Comparison of ENCODE assay signal across 28 cellular contexts in genomic region chr4:86737244-86737643, GRCh38.
"Had no signal": no experiment of that assay in that cellular context is flagged by ENCODE, and none has a peak within 500 bp of the region (broad histone marks: within the 10 kb centered on the region; RNA-seq: fewer than 3 reads in every experiment).

No MANE protein-coding gene starts in this region.

- H3K4me3 Mint-ChIP-seq: naive thymus-derived CD4-positive, alpha-beta T cell; natural killer cell; nephron; neural progenitor cell; stimulated activated effector memory CD8-positive, alpha-beta T cell treated with anti-CD3 and anti-CD28 coated beads, Interleukin-12 subunit alpha, Interleukin-12 subunit beta, amount 100 ng/mL, for 72 hours; stimulated activated naive B cell treated with anti-CD40 and anti-IgM and Interleukin-4, amounts not matched to agents 10 μg/mL and 1 μg/mL and 100 μg/mL, for 72 hours; stimulated activated naive CD8-positive, alpha-beta T cell treated with anti-CD3 and anti-CD28 coated beads, Interleukin-15, Interleukin-2, amounts not matched to agents 100 ng/mL and 50 ng/mL, for 24 hours had no signal

- DNase-seq: naive thymus-derived CD4-positive, alpha-beta T cell; natural killer cell; occipital lobe; ovary; retina; right cardiac atrium; right lobe of liver; stimulated activated CD4-positive, alpha-beta T cell treated with anti-CD3 and anti-CD28 coated beads, Interleukin-15, amount 100 ng/mL, for 24 hours; stimulated activated CD4-positive, alpha-beta T cell treated with anti-CD3 and anti-CD28 coated beads, Interleukin-2, amount 100 ng/mL, for 24 hours; stimulated activated CD4-positive, alpha-beta T cell treated with anti-CD3 and anti-CD28 coated beads, Interleukin-2, amount 100 ng/mL, for 48 hours; stimulated activated CD4-positive, alpha-beta T cell treated with anti-CD3 and anti-CD28 coated beads, Interleukin-4, amount 100 ng/mL, for 24 hours; stimulated activated naive B cell treated with anti-CD40 and anti-IgM and Interleukin-4, amounts not matched to agents 10 μg/mL and 1 μg/mL and 100 μg/mL, for 72 hours; stimulated activated naive CD4-positive, alpha-beta T cell treated with Interleukin-2 at 50 U/mL for 16 hours; stomach; thyroid gland; trophoblast cell; upper lobe of left lung had no signal

- H3K9ac ChIP-seq: neural progenitor cell, parathyroid adenoma had no signal

- H3K27ac Mint-ChIP-seq: naive thymus-derived CD4-positive, alpha-beta T cell; natural killer cell; nephron; neural progenitor cell; progenitor cell of endocrine pancreas; stimulated activated effector memory CD8-positive, alpha-beta T cell treated with anti-CD3 and anti-CD28 coated beads, Interleukin-12 subunit alpha, Interleukin-12 subunit beta, amount 100 ng/mL, for 72 hours; stimulated activated naive B cell treated with anti-CD40 and anti-IgM and Interleukin-4, amounts not matched to agents 10 μg/mL and 1 μg/mL and 100 μg/mL, for 72 hours; stimulated activated naive CD8-positive, alpha-beta T cell treated with anti-CD3 and anti-CD28 coated beads, Interleukin-15, Interleukin-2, amounts not matched to agents 100 ng/mL and 50 ng/mL, for 24 hours had no signal

- H3K9me3 Mint-ChIP-seq: stimulated activated effector memory CD8-positive, alpha-beta T cell treated with anti-CD3 and anti-CD28 coated beads, Interleukin-12 subunit alpha, Interleukin-12 subunit beta, amount 100 ng/mL, for 72 hours; stimulated activated naive CD8-positive, alpha-beta T cell treated with anti-CD3 and anti-CD28 coated beads, Interleukin-15, Interleukin-2, amounts not matched to agents 100 ng/mL and 50 ng/mL, for 24 hours had no signal

- H3K4me1 ChIP-seq: neural progenitor cell, parathyroid adenoma, right lobe of liver, stomach, thyroid gland, upper lobe of left lung, vagina had no signal

- H3K36me3 Mint-ChIP-seq: natural killer cell; stimulated activated effector memory CD8-positive, alpha-beta T cell treated with anti-CD3 and anti-CD28 coated beads, Interleukin-12 subunit alpha, Interleukin-12 subunit beta, amount 100 ng/mL, for 72 hours had no signal

- H3K4me3 ChIP-seq: neural progenitor cell, ovary, right lobe of liver, skin epidermis, stomach, thoracic aorta, thyroid gland, tibial nerve, upper lobe of left lung, vagina had no signal

- H3K27ac ChIP-seq: neural progenitor cell, ovary, parathyroid adenoma, right lobe of liver, skin epidermis, stomach, thoracic aorta, thyroid gland, tibial nerve, upper lobe of left lung, vagina had no signal

- H3K4me1 Mint-ChIP-seq: naive thymus-derived CD4-positive, alpha-beta T cell; natural killer cell; nephron; neural progenitor cell; stimulated activated effector memory CD8-positive, alpha-beta T cell treated with anti-CD3 and anti-CD28 coated beads, Interleukin-12 subunit alpha, Interleukin-12 subunit beta, amount 100 ng/mL, for 72 hours; stimulated activated naive B cell treated with anti-CD40 and anti-IgM and Interleukin-4, amounts not matched to agents 10 μg/mL and 1 μg/mL and 100 μg/mL, for 72 hours had no signal

- H3K27me3 Mint-ChIP-seq: progenitor cell of endocrine pancreas; stimulated activated naive CD8-positive, alpha-beta T cell treated with anti-CD3 and anti-CD28 coated beads, Interleukin-15, Interleukin-2, amounts not matched to agents 100 ng/mL and 50 ng/mL, for 24 hours had no signal

- FAIRE-seq: urothelium cell line had no signal

- H3K27me3 ChIP-seq: neural progenitor cell, ovary, right lobe of liver, stomach, thyroid gland, tibial nerve, upper lobe of left lung, vagina had no signal

- H3K9me3 ChIP-seq: ovary, right lobe of liver, thoracic aorta, thyroid gland, tibial nerve, upper lobe of left lung, vagina had no signal

- H3K36me3 ChIP-seq: ovary, right lobe of liver, thoracic aorta had no signal

- ATAC-seq: naive thymus-derived CD4-positive, alpha-beta T cell; natural killer cell; right cardiac atrium; right lobe of liver; stimulated activated effector memory CD8-positive, alpha-beta T cell treated with anti-CD3 and anti-CD28 coated beads, Interleukin-12 subunit alpha, Interleukin-12 subunit beta, amount 100 ng/mL, for 72 hours; stimulated activated naive B cell treated with anti-CD40 and anti-IgM and Interleukin-4, amounts not matched to agents 10 μg/mL and 1 μg/mL and 100 μg/mL, for 72 hours had no signal
